1 cellular context compared by ENCODE assay signal in the genomic region with DNA sequence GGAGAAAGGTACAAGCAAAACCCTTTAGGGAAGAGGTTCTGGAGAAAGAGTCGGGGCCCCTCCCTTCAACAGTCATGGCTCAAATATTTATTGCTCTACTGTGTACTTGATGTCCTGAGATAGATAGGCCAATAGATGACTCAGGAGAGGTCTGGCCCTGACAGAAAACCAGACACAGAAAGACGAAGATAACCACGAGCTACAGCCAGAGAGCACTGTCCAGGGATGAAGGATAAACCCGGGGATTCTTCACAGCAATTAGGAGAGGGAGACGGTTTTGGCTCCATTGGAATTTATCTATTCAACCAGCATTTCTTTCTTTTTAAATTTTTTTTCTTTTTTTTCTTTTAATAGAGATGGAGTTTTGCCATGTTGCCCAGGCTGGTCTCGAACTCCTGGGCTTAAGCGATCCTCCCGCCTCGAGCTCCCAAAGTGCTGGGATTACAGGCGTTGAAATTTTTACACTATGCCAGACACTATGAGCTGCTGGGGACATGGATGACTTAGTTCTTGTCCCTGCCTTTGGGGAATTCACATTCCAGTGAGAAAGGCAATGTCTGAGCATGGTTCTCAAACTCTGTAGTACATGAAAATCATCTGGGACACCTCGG.
TF ChIP-seq lines count a peak whose summit lies in the region.

No MANE protein-coding gene starts in this region.

TF ChIP-seq in K562, 482 proteins besides CTCF, POLR2A, EP300 and RAD21 (continued from another document):
- TF ChIP-seq, protein P1, sequence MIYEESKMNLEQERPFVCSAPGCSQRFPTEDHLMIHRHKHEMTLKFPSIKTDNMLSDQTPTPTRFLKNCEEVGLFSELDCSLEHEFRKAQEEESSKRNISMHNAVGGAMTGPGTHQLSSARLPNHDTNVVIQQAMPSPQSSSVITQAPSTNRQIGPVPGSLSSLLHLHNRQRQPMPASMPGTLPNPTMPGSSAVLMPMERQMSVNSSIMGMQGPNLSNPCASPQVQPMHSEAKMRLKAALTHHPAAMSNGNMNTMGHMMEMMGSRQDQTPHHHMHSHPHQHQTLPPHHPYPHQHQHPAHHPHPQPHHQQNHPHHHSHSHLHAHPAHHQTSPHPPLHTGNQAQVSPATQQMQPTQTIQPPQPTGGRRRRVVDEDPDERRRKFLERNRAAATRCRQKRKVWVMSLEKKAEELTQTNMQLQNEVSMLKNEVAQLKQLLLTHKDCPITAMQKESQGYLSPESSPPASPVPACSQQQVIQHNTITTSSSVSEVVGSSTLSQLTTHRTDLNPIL (CRISPR knock-in tag; IDR thresholded peaks at IDR 0.05): no peak
- TF ChIP-seq CBX3 (IDR thresholded peaks at IDR 0.05; ENCODE audit: borderline replicate concordance in 1 of 2, low read length in 2 of 2) (peak in 1 of 2 experiments; percentile 56; a peak in 1 of 3 replicates), ELF1 (tag; IDR thresholded peaks at IDR 0.05) (no peak), RBBP5 (IDR thresholded peaks at IDR 0.05; ENCODE audit: borderline replicate concordance, insufficient read depth, low read length, poor library complexity, severe bottlenecking) (peak; percentile 23), ZNF282 (CRISPR knock-in tag; IDR thresholded peaks at IDR 0.05) (no peak), DPF2 (IDR thresholded peaks at IDR 0.05) (peak; percentile 94), C11orf30 (IDR thresholded peaks at IDR 0.05; ENCODE audit: low read depth) (peak; percentile 61; the same call in 1 of the 2 replicates), HDAC2 (IDR thresholded peaks at IDR 0.05) (0 out of 2 replicates have a peak, but pooled peaks have one; percentile 59), FOSL1 (tag; conservative IDR thresholded peaks at IDR 0.05) (peak; percentile 97), ELK1 (CRISPR knock-in tag; IDR thresholded peaks at IDR 0.05) (no peak)
